Comparison of ENCODE assay signal across 26 cellular contexts in the genomic region with DNA sequence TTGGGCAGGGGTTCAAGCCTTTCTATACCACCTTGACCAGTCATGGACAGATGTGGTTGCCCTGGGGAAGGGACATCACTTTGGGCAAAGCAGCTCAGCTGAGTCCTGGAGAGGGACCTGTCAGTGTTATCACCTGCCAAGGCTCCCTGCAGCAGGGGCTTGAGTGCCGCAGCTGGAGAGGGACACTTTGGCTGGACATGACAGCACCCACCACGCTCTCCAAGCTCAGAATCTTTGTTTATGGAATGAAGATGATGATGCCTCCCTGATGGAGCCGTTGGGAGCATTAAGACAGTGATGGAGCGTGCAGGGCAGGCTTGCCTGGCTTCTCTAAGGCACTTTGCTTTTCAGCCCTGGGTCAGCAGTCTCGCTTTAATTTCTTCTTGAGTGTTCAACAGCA. TPM values are rescaled to one million over a fixed set of nuclear protein-coding genes. Genes with fewer than 3 reads are reported as not detected.
"Had no signal": no experiment of that assay in that cellular context is flagged by ENCODE, and none has a peak within 500 bp of the region (broad histone marks: within the 10 kb centered on the region; RNA-seq: fewer than 3 reads in every experiment).

No MANE protein-coding gene starts in this region.

- H3K4me3 Mint-ChIP-seq: nephron; neural crest cell; stimulated activated memory B cell treated with anti-CD40 and anti-IgM and Interleukin-4, amounts not matched to agents 10 μg/mL and 1 μg/mL and 100 μg/mL, for 72 hours; stimulated activated naive CD8-positive, alpha-beta T cell treated with anti-CD3 and anti-CD28 coated beads, Interleukin-15, amount 100 ng/mL, for 72 hours had no signal

- H3K27ac ChIP-seq: lower lobe of right lung, parathyroid adenoma, psoas muscle, right lobe of liver, transverse colon, upper lobe of right lung, uterus had no signal

- H3K4me3 ChIP-seq: lower lobe of right lung, psoas muscle, right lobe of liver, smooth muscle cell, transverse colon, upper lobe of right lung, uterus had no signal

- H3K4me2 ChIP-seq: smooth muscle cell had no signal

- H3K9ac ChIP-seq: parathyroid adenoma had no signal

- H3K9me3 Mint-ChIP-seq: naive thymus-derived CD8-positive, alpha-beta T cell; nephron; neural crest cell; stimulated activated memory B cell treated with anti-CD40 and anti-IgM and Interleukin-4, amounts not matched to agents 10 μg/mL and 1 μg/mL and 100 μg/mL, for 72 hours; stimulated activated naive CD8-positive, alpha-beta T cell treated with anti-CD3 and anti-CD28 coated beads, Interleukin-15, amount 100 ng/mL, for 72 hours had no signal

- H3K27ac Mint-ChIP-seq: naive thymus-derived CD8-positive, alpha-beta T cell; nephron; stimulated activated memory B cell treated with anti-CD40 and anti-IgM and Interleukin-4, amounts not matched to agents 10 μg/mL and 1 μg/mL and 100 μg/mL, for 72 hours; stimulated activated naive CD8-positive, alpha-beta T cell treated with anti-CD3 and anti-CD28 coated beads, Interleukin-15, amount 100 ng/mL, for 72 hours had no signal

- H3K27me3 ChIP-seq: right lobe of liver, upper lobe of right lung, uterus had no signal

- DNase-seq: hippocampal formation; kidney glomerular epithelial cell; left cardiac atrium; lower lobe of right lung; mammary epithelial cell; mesenchymal stem cell; naive thymus-derived CD8-positive, alpha-beta T cell; nucleus accumbens; psoas muscle; right lobe of liver; stimulated activated CD4-positive, alpha-beta T cell treated with anti-CD3 and anti-CD28 coated beads, Interleukin-1b, Interleukin-23, amount 100 ng/mL, for 48 hours; stimulated activated CD4-positive, alpha-beta T cell treated with anti-CD3 and anti-CD28 coated beads, Interleukin-2, amount 100 ng/mL, for 48 hours; stimulated activated CD4-positive, alpha-beta T cell treated with anti-CD3 and anti-CD28 coated beads, Interleukin-4, amount 100 ng/mL, for 4 hours; stimulated activated CD8-positive, alpha-beta memory T cell treated with anti-CD3 and anti-CD28 coated beads, Interleukin-4, amount 100 ng/mL, for 48 hours; stimulated activated naive CD4-positive, alpha-beta T cell treated with Interleukin-2 at 50 U/mL for 16 hours; stimulated activated naive CD8-positive, alpha-beta T cell treated with anti-CD3 and anti-CD28 coated beads, Interleukin-15, amount 100 ng/mL, for 72 hours; substantia nigra; transverse colon; upper lobe of right lung; uterus had no signal

- H3K36me3 Mint-ChIP-seq: naive thymus-derived CD8-positive, alpha-beta T cell; stimulated activated memory B cell treated with anti-CD40 and anti-IgM and Interleukin-4, amounts not matched to agents 10 μg/mL and 1 μg/mL and 100 μg/mL, for 72 hours had no signal

- H3K9me3 ChIP-seq: lower lobe of right lung, psoas muscle, right lobe of liver, transverse colon, upper lobe of right lung, uterus had no signal

- H2AFZ ChIP-seq: parathyroid adenoma had no signal

- ATAC-seq: left cardiac atrium; left lobe of liver; lower lobe of right lung; naive thymus-derived CD8-positive, alpha-beta T cell; psoas muscle; right lobe of liver; stimulated activated memory B cell treated with anti-CD40 and anti-IgM and Interleukin-4, amounts not matched to agents 10 μg/mL and 1 μg/mL and 100 μg/mL, for 72 hours; stimulated activated naive CD8-positive, alpha-beta T cell treated with anti-CD3 and anti-CD28 coated beads, Interleukin-15, amount 100 ng/mL, for 72 hours; upper lobe of right lung had no signal

- H3K36me3 ChIP-seq: lower lobe of right lung, right lobe of liver, transverse colon, upper lobe of right lung, uterus had no signal

- H3K4me1 ChIP-seq: lower lobe of right lung, parathyroid adenoma, uterus had no signal

RNA-seq across cellular contexts. Expression of gene TFCP2L1, which starts 4.3 kb away (rescaled TPM):
- total RNA-seq: naive thymus-derived CD8-positive, alpha-beta T cell; neural crest cell had no signal
- polyA plus RNA-seq: smooth muscle cell had no signal
